In genomic region chr2:151730242-151730975, GRCh38 we compare ENCODE assay signal across 9 cellular contexts. TPM values are rescaled to one million over a fixed set of nuclear protein-coding genes. Genes with fewer than 3 reads are reported as not detected.
DNase-seq lines count a peak whose midpoint lies in the region; ATAC-seq and TF ChIP-seq lines count a peak whose summit lies in the region.
"Had no signal": no experiment of that assay in that cellular context is flagged by ENCODE, and none has a peak within 500 bp of the region (broad histone marks: within the 10 kb centered on the region; RNA-seq: fewer than 3 reads in every experiment).

No MANE protein-coding gene starts in this region.

- peak overlapping the region; percentile 39 for H3K4me3 Mint-ChIP-seq in activated B cell treated with CpG ODN at 0.5 μM for 24 hours

- no peaks in the 10 kb centered on the region for H3K9me3 Mint-ChIP-seq in activated B cell treated with CpG ODN at 0.5 μM for 24 hours

- no peak for DNase-seq in activated B cell treated with CpG ODN at 0.5 μM for 24 hours
- peak; percentile 34 for DNase-seq in renal cortical epithelial cell (ENCODE audit: low read depth)
- DNase-seq in right atrium auricular region (ENCODE audit: low spot score), result no peak
- no peak for DNase-seq in activated naive CD4-positive, alpha-beta T cell treated with anti-CD3 and anti-CD28 coated beads, Interleukin-2, amount 50 U/mL, for 16 hours
- DNase-seq: right cardiac atrium had no signal

- intact Hi-C loops in activated B cell treated with CpG ODN at 0.5 μM for 24 hours (cut with micrococcal nuclease), result loop anchor here (2.0 kb wide), 1 partner anchor 36 kb away; no protein-coding TSS in a partner anchor

- H3K27me3 Mint-ChIP-seq in activated B cell treated with CpG ODN at 0.5 μM for 24 hours, result no peaks in the 10 kb centered on the region

- H3K9me3 ChIP-seq in right atrium auricular region, result no peaks in the 10 kb centered on the region

- H3K4me1 ChIP-seq in right atrium auricular region, result no peaks in the 10 kb centered on the region

- H3K27me3 ChIP-seq in right atrium auricular region, result no peaks in the 10 kb centered on the region

- peak; percentile 75 for ATAC-seq in GM18870 (IDR thresholded peaks at IDR 0.05; ENCODE audit: unreplicated experiment)
- peak; percentile 58 for ATAC-seq in HG02798 (IDR thresholded peaks at IDR 0.05; ENCODE audit: poor library complexity, unreplicated experiment)
- ATAC-seq in activated B cell treated with CpG ODN at 0.5 μM for 24 hours (ENCODE audit: low read depth), result peak; percentile 38
- no peak for ATAC-seq in HG02870 (IDR thresholded peaks at IDR 0.05; ENCODE audit: unreplicated experiment)
- ATAC-seq: right cardiac atrium had no signal

- no peaks in the 10 kb centered on the region for H3K36me3 Mint-ChIP-seq in activated B cell treated with CpG ODN at 0.5 μM for 24 hours (ENCODE audit: low read depth)

- H3K27ac Mint-ChIP-seq in activated B cell treated with CpG ODN at 0.5 μM for 24 hours, result peak overlapping the region; percentile 67

- H3K27ac ChIP-seq in right atrium auricular region, result peak overlapping the region in 1 of 2 donors; percentile 15
- H3K27ac ChIP-seq: VCaP had no signal

- POLR2A ChIA-PET in activated B cell treated with CpG ODN at 0.5 μM for 24 hours (lab: Charles Lee), result interaction anchor here (0.9 to 2.5 kb wide), 4 partner anchors 36 to 41 kb away, joined by 3 to 15 read pairs (median 6); no protein-coding TSS in a partner anchor

- no peak overlapping the region for H3K4me3 ChIP-seq in right atrium auricular region

- no peaks in the 10 kb centered on the region for H3K36me3 ChIP-seq in right atrium auricular region

- CTCF ChIA-PET in activated B cell treated with CpG ODN at 0.5 μM for 24 hours (lab: Charles Lee), result no interaction called here

- no peak for TF ChIP-seq CTCF in activated B cell treated with CpG ODN at 0.5 μM for 24 hours (IDR thresholded peaks at IDR 0.05)
- TF ChIP-seq CTCF in right atrium auricular region (IDR thresholded peaks at IDR 0.05), result no peak

- peaks cover 36% of the 10 kb centered on the region for H3K4me1 Mint-ChIP-seq in activated B cell treated with CpG ODN at 0.5 μM for 24 hours

RNA-seq across cellular contexts. Expression of gene NEB, which starts 3.9 kb away (rescaled TPM):
- 1.2 and 2.0 TPM in 2 replicates for total RNA-seq in activated B cell treated with CpG ODN at 0.5 μM for 24 hours
- under 0.01 and 1.2 TPM in 2 replicates for total RNA-seq in renal cortical epithelial cell
- 100 to 1,000 TPM in 1 of 2 donors, 10 to 100 TPM in 1; 61.1 to 136 TPM for total RNA-seq in right atrium auricular region

Comparison
In these comparisons a context has a peak if more than half of its experiments do, and no peak if none do; other contexts are left out.
1. RNA of gene NEB, which starts 3.9 kb away (total RNA-seq): 61.1 to 136 TPM in right atrium auricular region; 1.2 to 2.0 TPM in activated B cell treated with CpG ODN at 0.5 μM for 24 hours and under 0.01 to 1.2 TPM in renal cortical epithelial cell; every median in the first group is over 10 times any median in the second.